13 cellular contexts compared by ENCODE assay signal in genomic region chr6:30836431-30836866, GRCh38. TPM values are rescaled to one million over a fixed set of nuclear protein-coding genes. Genes with fewer than 3 reads are reported as not detected.
DNase-seq lines count a peak whose midpoint lies in the region; ATAC-seq and TF ChIP-seq lines count a peak whose summit lies in the region.
"Had no signal": no experiment of that assay in that cellular context is flagged by ENCODE, and none has a peak within 500 bp of the region (broad histone marks: within the 10 kb centered on the region; RNA-seq: fewer than 3 reads in every experiment).

No MANE protein-coding gene starts in this region.

- peaks cover 2% of the 10 kb centered on the region for H3K4me1 ChIP-seq in body of pancreas
- peaks cover 2% of the 10 kb centered on the region for H3K4me1 ChIP-seq in right cardiac atrium (ENCODE audit: control insufficient read depth, insufficient read depth, low read length)
- H3K4me1 ChIP-seq in subcutaneous abdominal adipose tissue (ENCODE audit: control insufficient read depth in 5 of 5, insufficient read depth in 5 of 5, low read length in 5 of 5): peaks cover 3 to 13% (median 9%) of the 10 kb centered on the region in 5 donors
- H3K4me1 ChIP-seq in OCI-LY7 (ENCODE audit: insufficient read depth, low read length, poor library complexity, severe bottlenecking): peaks cover 6% of the 10 kb centered on the region

- TF ChIP-seq CTCF in body of pancreas (IDR thresholded peaks at IDR 0.05): no peak
- no peak for TF ChIP-seq CTCF in OCI-LY7 (conservative IDR thresholded peaks at IDR 0.05; ENCODE audit: low read length)

- CTCF ChIA-PET in OCI-LY7 (lab: Charles Lee; ENCODE audit: unreplicated experiment): no interaction called here

- H3K4me3 ChIP-seq in body of pancreas: no peak overlapping the region
- H3K4me3 ChIP-seq in right cardiac atrium (ENCODE audit: low read length): no peak overlapping the region
- no peak overlapping the region for H3K4me3 ChIP-seq in subcutaneous abdominal adipose tissue (ENCODE audit: low read depth in 1 of 5, low read length in 5 of 5)
- no peak overlapping the region for H3K4me3 ChIP-seq in OCI-LY7 (ENCODE audit: low read depth, low read length, poor library complexity, severe bottlenecking)
- H3K4me3 ChIP-seq: spleen had no signal

- no peak overlapping the region for H2AFZ ChIP-seq in OCI-LY7 (ENCODE audit: low read length)

- BruUV-seq in OCI-LY7 (replicated peaks; lab: Mats Ljungman, UMichigan): no TSS peak

- no peaks in the 10 kb centered on the region for H3K79me2 ChIP-seq in OCI-LY7 (ENCODE audit: insufficient read depth, low read depth, low read length)

- no peaks in the 10 kb centered on the region for H3K9me2 ChIP-seq in OCI-LY7 (ENCODE audit: insufficient read depth, low read length)

- H3K27ac ChIP-seq in body of pancreas (peak overlapping the region in 1 of 4 donors; percentile 10), right cardiac atrium (ENCODE audit: low read length) (no peak overlapping the region), subcutaneous abdominal adipose tissue (ENCODE audit: low read depth, low read length) (peak overlapping the region; percentile 62), OCI-LY7 (ENCODE audit: low read depth, low read length, poor library complexity, severe bottlenecking) (no peak overlapping the region)

- DNase-seq in GM04503 (ENCODE audit: low read depth) (peak; percentile 65), body of pancreas (peak in 3 of 4 donors; percentile 46 to 53 (median 50)), right cardiac atrium (peak in 2 of 3 donors; percentile 57 to 72), OCI-LY7 (ENCODE audit: low spot score) (no peak)
- DNase-seq in activated naive CD4-positive, alpha-beta T cell treated with Interleukin-2 at 50 U/mL for 16 hours: no peak
- DNase-seq: activated CD8-positive, alpha-beta memory T cell treated with anti-CD3 and anti-CD28 coated beads, Interleukin-2, amount 50 U/mL, for 4 hours; amniotic stem cell; Caco-2; NCI-H2227 treated with DMSO at 0.1 percent for 48 hours; spleen had no signal

- H3K36me3 ChIP-seq in body of pancreas (replicated peaks in 1 of 2; ENCODE audit: insufficient read depth in 1 of 2, low read depth in 2 of 2) (no peaks in the 10 kb centered on the region), subcutaneous abdominal adipose tissue (ENCODE audit: control insufficient read depth in 5 of 5, insufficient read depth in 5 of 5, low read length in 5 of 5) (no peaks in the 10 kb centered on the region), OCI-LY7 (ENCODE audit: insufficient read depth, low read length) (no peaks in the 10 kb centered on the region)
- H3K36me3 ChIP-seq: spleen had no signal

- TF ChIP-seq POLR2A in body of pancreas (IDR thresholded peaks at IDR 0.05): no peak

- intact Hi-C loops in body of pancreas (cut with DNase I): loop anchor here (10.0 kb wide), 1 partner anchor 238 kb away; no protein-coding TSS in a partner anchor
- intact Hi-C loops in right cardiac atrium (cut with DNase I): loop anchor here in 1 of 4 donors (10.0 kb wide), 1 partner anchor 248 kb away; no protein-coding TSS in a partner anchor
- intact Hi-C loops in OCI-LY7 (cut with micrococcal nuclease; ENCODE audit: unreplicated experiment): no loop called here

- no peak overlapping the region for H3K9ac ChIP-seq in subcutaneous abdominal adipose tissue (ENCODE audit: low read length in 5 of 5)

- H4K20me1 ChIP-seq in OCI-LY7 (ENCODE audit: insufficient read depth, low read length): no peaks in the 10 kb centered on the region

- H3K27me3 ChIP-seq in body of pancreas: no peaks in the 10 kb centered on the region
- no peaks in the 10 kb centered on the region for H3K27me3 ChIP-seq in right cardiac atrium (ENCODE audit: control insufficient read depth, insufficient read depth)
- no peaks in the 10 kb centered on the region for H3K27me3 ChIP-seq in subcutaneous abdominal adipose tissue (ENCODE audit: control insufficient read depth in 5 of 5, insufficient read depth in 4 of 5, low read length in 5 of 5)
- H3K27me3 ChIP-seq: spleen had no signal

- H3K4me2 ChIP-seq in OCI-LY7 (ENCODE audit: low read length): no peak overlapping the region

- POLR2A ChIA-PET in OCI-LY7 (lab: Charles Lee): no interaction called here

- WGBS in body of pancreas, 2 donors: 25 to 40% methylated on average over 1 of the region's 1 CpG
- WGBS in right cardiac atrium: 38% methylated on average over 1 of the region's 1 CpG

- H3K9me3 ChIP-seq in body of pancreas: no peaks in the 10 kb centered on the region
- no peaks in the 10 kb centered on the region for H3K9me3 ChIP-seq in right cardiac atrium (ENCODE audit: control insufficient read depth, low read length)
- H3K9me3 ChIP-seq in subcutaneous abdominal adipose tissue (ENCODE audit: control insufficient read depth in 5 of 5, low read length in 5 of 5): no peaks in the 10 kb centered on the region
- H3K9me3 ChIP-seq in OCI-LY7 (ENCODE audit: low read length): no peaks in the 10 kb centered on the region
- H3K9me3 ChIP-seq: Caco-2, spleen had no signal

- ATAC-seq in body of pancreas: peak; percentile 64
- peak; percentile 91 to 95 for ATAC-seq in right cardiac atrium
- no peak for ATAC-seq in HG03460 (IDR thresholded peaks at IDR 0.05; ENCODE audit: unreplicated experiment)
- no peak for ATAC-seq in GM18502 (IDR thresholded peaks at IDR 0.05; ENCODE audit: poor library complexity, unreplicated experiment)

RNA-seq across cellular contexts. Expression of gene DDR1, which starts 47.9 kb away (rescaled TPM):
- total RNA-seq in body of pancreas: 10 to 100 TPM; 90.3 to 97.3 TPM
- total RNA-seq in right cardiac atrium: 100 to 1,000 TPM in 2 of 4 donors, 10 to 100 TPM in 2; 96.2 to 120 (median 100) TPM
- polyA plus RNA-seq in right cardiac atrium: 46.9 TPM
- total RNA-seq in OCI-LY7 (2014; rRNA removed; shearing (Covaris generic)): 14.0 and 15.4 TPM in 2 replicates
- 24.6 and 30.3 TPM in 2 replicates for total RNA-seq in OCI-LY7 (2022)

Comparison
In these comparisons a context has a peak if more than half of its experiments do, and no peak if none do; other contexts are left out.
1. DNase-seq: peak in GM04503 (single experiment), body of pancreas (3 of 4) and right cardiac atrium (2 of 3); none in OCI-LY7 (single experiment) and activated naive CD4-positive, alpha-beta T cell treated with Interleukin-2 at 50 U/mL for 16 hours (single experiment).
2. ATAC-seq: peak in body of pancreas (single experiment) and right cardiac atrium (2 of 2); none in HG03460 (single experiment) and GM18502 (single experiment).